In genomic region chr11:132312161-132312560, GRCh38 we compare ENCODE assay signal across 12 cellular contexts.
DNase-seq lines count a peak whose midpoint lies in the region; ATAC-seq and TF ChIP-seq lines count a peak whose summit lies in the region.
"Had no signal": no experiment of that assay in that cellular context is flagged by ENCODE, and none has a peak within 500 bp of the region (broad histone marks: within the 10 kb centered on the region; RNA-seq: fewer than 3 reads in every experiment).

No MANE protein-coding gene starts in this region.

- H3K27me3 ChIP-seq in GM06990 (replicated peaks; ENCODE audit: control insufficient read depth, insufficient read depth, low read length) (no peaks in the 10 kb centered on the region), PC-3 (ENCODE audit: low read length) (peaks cover 22% of the 10 kb centered on the region), dorsolateral prefrontal cortex (no peaks in the 10 kb centered on the region), osteoblast (ENCODE audit: insufficient read depth, low read length) (no peaks in the 10 kb centered on the region)
- H3K27me3 ChIP-seq: body of pancreas had no signal

- DNase-seq in GM06990 (ENCODE audit: extremely low read depth, insufficient read length) (peak; percentile 26), PC-3 (peak; percentile 39), dorsolateral prefrontal cortex (peak in 1 of 10 donors; percentile 33), osteoblast (ENCODE audit: insufficient read length, low spot score, missing footprints) (peak; percentile 43), caudate nucleus (lab: John Stamatoyannopoulos, UW) (no peak)
- no peak for DNase-seq in activated CD4-positive, alpha-beta T cell treated with anti-CD3 and anti-CD28 coated beads, Interleukin-2, amount 10 ng/mL, durations not matched to agents 24 days and 14 days
- DNase-seq: body of pancreas; CD4-positive, alpha-beta T cell; psoas muscle had no signal

- no peak overlapping the region for H3K27ac Mint-ChIP-seq in activated CD4-positive, alpha-beta T cell treated with anti-CD3 and anti-CD28 coated beads, Interleukin-2, amount 10 ng/mL, durations not matched to agents 24 days and 14 days
- H3K27ac Mint-ChIP-seq: CD4-positive, alpha-beta T cell had no signal

- H3K9me3 ChIP-seq in PC-3 (ENCODE audit: low read length) (0 out of 2 replicates have a peak, but pooled peaks cover 6% of the 10 kb centered on the region), osteoblast (ENCODE audit: low read depth, low read length) (no peaks in the 10 kb centered on the region)
- H3K9me3 ChIP-seq: body of pancreas, psoas muscle had no signal

- H3K4me1 ChIP-seq in PC-3 (ENCODE audit: insufficient read depth, low read length) (no peaks in the 10 kb centered on the region), osteoblast (ENCODE audit: insufficient read depth, low read length) (peaks cover 9% of the 10 kb centered on the region)
- H3K4me1 ChIP-seq: body of pancreas, psoas muscle had no signal

- no peak overlapping the region for H3K4me2 ChIP-seq in PC-3 (ENCODE audit: low read length)
- peak overlapping the region; percentile 14 for H3K4me2 ChIP-seq in osteoblast (ENCODE audit: insufficient read depth, low read length)

- CTCF ChIA-PET in PC-3 (lab: Charles Lee), result no interaction called here

- POLR2A ChIA-PET in PC-3 (lab: Charles Lee; ENCODE audit: unreplicated experiment), result no interaction called here

- H4K20me1 ChIP-seq in PC-3 (ENCODE audit: low read length), result no peaks in the 10 kb centered on the region
- no peaks in the 10 kb centered on the region for H4K20me1 ChIP-seq in osteoblast (ENCODE audit: insufficient read depth, low read length)

- no peaks in the 10 kb centered on the region for H3K79me2 ChIP-seq in PC-3 (ENCODE audit: low read length)
- no peaks in the 10 kb centered on the region for H3K79me2 ChIP-seq in osteoblast (ENCODE audit: insufficient read depth, low read length)

- H3K36me3 ChIP-seq in GM06990 (ENCODE audit: control insufficient read depth, insufficient read depth, low read length) (no peaks in the 10 kb centered on the region), PC-3 (ENCODE audit: low read depth, low read length) (no peaks in the 10 kb centered on the region), osteoblast (ENCODE audit: insufficient read depth, low read length) (no peaks in the 10 kb centered on the region)

- BruUV-seq in PC-3 (replicated peaks; lab: Mats Ljungman, UMichigan), result no TSS peak

- H3K4me3 ChIP-seq in GM06990 (replicated peaks; ENCODE audit: low read depth, low read length) (no peak overlapping the region), PC-3 (ENCODE audit: low read length) (no peak overlapping the region), dorsolateral prefrontal cortex (no peak overlapping the region), osteoblast (ENCODE audit: insufficient read depth, low read length) (no peak overlapping the region)
- H3K4me3 ChIP-seq: body of pancreas, psoas muscle had no signal

- no peaks in the 10 kb centered on the region for H3K4me1 Mint-ChIP-seq in activated CD4-positive, alpha-beta T cell treated with anti-CD3 and anti-CD28 coated beads, Interleukin-2, amount 10 ng/mL, durations not matched to agents 24 days and 14 days

- no peaks in the 10 kb centered on the region for H3K9me3 Mint-ChIP-seq in activated CD4-positive, alpha-beta T cell treated with anti-CD3 and anti-CD28 coated beads, Interleukin-2, amount 10 ng/mL, durations not matched to agents 24 days and 14 days
- H3K9me3 Mint-ChIP-seq: CD4-positive, alpha-beta T cell had no signal

- no peaks in the 10 kb centered on the region for H3K27me3 Mint-ChIP-seq in activated CD4-positive, alpha-beta T cell treated with anti-CD3 and anti-CD28 coated beads, Interleukin-2, amount 10 ng/mL, durations not matched to agents 24 days and 14 days
- H3K27me3 Mint-ChIP-seq: CD4-positive, alpha-beta T cell had no signal

- intact Hi-C loops in PC-3 (cut with micrococcal nuclease), result no loop called here
- intact Hi-C loops in dorsolateral prefrontal cortex (cut with DNase I), result no loop called here
- intact Hi-C loops in activated CD4-positive, alpha-beta T cell treated with anti-CD3 and anti-CD28 coated beads, Interleukin-2, amount 10 ng/mL, durations not matched to agents 24 days and 14 days (cut with micrococcal nuclease), result no loop called here

- no peak overlapping the region for H3K9ac ChIP-seq in PC-3 (ENCODE audit: low read length)

- H3K27ac ChIP-seq in PC-3 (ENCODE audit: low read length) (no peak overlapping the region), dorsolateral prefrontal cortex (peak overlapping the region in 37 of 59 donors; percentile 4 to 81 (median 38)), osteoblast (ENCODE audit: low read depth, low read length) (no peak overlapping the region), caudate nucleus (ENCODE audit: low read depth, low read length) (no peak overlapping the region)
- H3K27ac ChIP-seq: body of pancreas, psoas muscle had no signal

- ATAC-seq in PC-3, result no peak
- no peak for ATAC-seq in GM21423 (IDR thresholded peaks at IDR 0.05; ENCODE audit: unreplicated experiment)
- no peak for ATAC-seq in GM19328 (IDR thresholded peaks at IDR 0.05; ENCODE audit: unreplicated experiment)
- ATAC-seq: body of pancreas, HCT116 had no signal

- H2AFZ ChIP-seq in PC-3 (ENCODE audit: low read length), result no peak overlapping the region
- no peak overlapping the region for H2AFZ ChIP-seq in osteoblast (ENCODE audit: low read length)

- no peaks in the 10 kb centered on the region for H3F3A ChIP-seq in PC-3 (ENCODE audit: low read length, unreplicated experiment)

- no peak overlapping the region for H3K4me3 Mint-ChIP-seq in activated CD4-positive, alpha-beta T cell treated with anti-CD3 and anti-CD28 coated beads, Interleukin-2, amount 10 ng/mL, durations not matched to agents 24 days and 14 days
- H3K4me3 Mint-ChIP-seq: CD4-positive, alpha-beta T cell had no signal

- H3K9me2 ChIP-seq in PC-3 (replicated peaks; ENCODE audit: low read length), result no peaks in the 10 kb centered on the region

- no peaks in the 10 kb centered on the region for H3K36me3 Mint-ChIP-seq in activated CD4-positive, alpha-beta T cell treated with anti-CD3 and anti-CD28 coated beads, Interleukin-2, amount 10 ng/mL, durations not matched to agents 24 days and 14 days (ENCODE audit: low read depth)

- TF ChIP-seq CTCF in GM06990 (IDR thresholded peaks at IDR 0.05; ENCODE audit: insufficient read depth, low read length, poor library complexity, severe bottlenecking), result no peak
- TF ChIP-seq CTCF in PC-3 (conservative IDR thresholded peaks at IDR 0.05; ENCODE audit: low read depth, low read length), result no peak
- TF ChIP-seq CTCF in dorsolateral prefrontal cortex (IDR thresholded peaks at IDR 0.05 in 54 of 56, conservative IDR thresholded peaks at IDR 0.05 in 2 of 56; ENCODE audit: low read depth in 1 of 56, partially characterized antibody in 56 of 56), result no peak
- no peak for TF ChIP-seq CTCF in osteoblast (IDR thresholded peaks at IDR 0.05; ENCODE audit: extremely low read depth, low read depth, low read length)

Comparison
In these comparisons a context has a peak if more than half of its experiments do, and no peak if none do; other contexts are left out.
1. DNase-seq: peak in GM06990 (single experiment), PC-3 (single experiment) and osteoblast (single experiment); none in caudate nucleus (0 of 61) and activated CD4-positive, alpha-beta T cell treated with anti-CD3 and anti-CD28 coated beads, Interleukin-2, amount 10 ng/mL, durations not matched to agents 24 days and 14 days (single experiment).
2. H3K27ac ChIP-seq: peak in dorsolateral prefrontal cortex (37 of 59); none in PC-3 (single experiment), osteoblast (single experiment) and caudate nucleus (single experiment).